20 cellular contexts compared by ENCODE assay signal in genomic region chr13:45773944-45774343, GRCh38.
"Had no signal": no experiment of that assay in that cellular context is flagged by ENCODE, and none has a peak within 500 bp of the region (broad histone marks: within the 10 kb centered on the region; RNA-seq: fewer than 3 reads in every experiment).

No MANE protein-coding gene starts in this region.

- H3K27ac ChIP-seq: dorsolateral prefrontal cortex, lower lobe of right lung, neutrophil, parathyroid adenoma, right lobe of liver, stomach, thyroid gland had no signal

- H3K4me3 ChIP-seq: dorsolateral prefrontal cortex, lower lobe of right lung, mucosa of descending colon, right lobe of liver, stomach, thyroid gland had no signal

- DNase-seq: dorsolateral prefrontal cortex; effector CD4-positive, alpha-beta T cell; left ventricle myocardium superior; lower lobe of right lung; mucosa of descending colon; naive B cell; right lobe of liver; small intestine; stimulated activated CD4-positive, alpha-beta T cell treated with anti-CD3 and anti-CD28 coated beads, Interleukin-12 subunit alpha, Interleukin-12 subunit beta, amount 100 ng/mL, for 4 hours; stimulated activated CD4-positive, alpha-beta T cell treated with anti-CD3 and anti-CD28 coated beads, Interleukin-2, amount 100 ng/mL, for 24 hours; stimulated activated CD4-positive, alpha-beta T cell treated with anti-CD3 and anti-CD28 coated beads, Interleukin-4, amount 100 ng/mL, for 24 hours; stimulated activated naive CD4-positive, alpha-beta T cell treated with Interleukin-2 at 50 U/mL for 16 hours; stomach; thyroid gland; trophoblast cell had no signal

- ATAC-seq: left ventricle myocardium superior; lower lobe of right lung; mucosa of descending colon; natural killer cell treated with Interleukin-12 subunit alpha and Interleukin-12 subunit beta and Interleukin-15 and Interleukin-18, amount 100 ng/mL, for 72 hours; right lobe of liver; stimulated activated effector memory CD8-positive, alpha-beta T cell treated with anti-CD3 and anti-CD28 coated beads, Interleukin-12 subunit alpha, Interleukin-12 subunit beta, amount 100 ng/mL, for 72 hours had no signal

- H3K36me3 ChIP-seq: lower lobe of right lung, neutrophil, right lobe of liver, stomach, thyroid gland had no signal

- H3K4me1 ChIP-seq: lower lobe of right lung, parathyroid adenoma, right lobe of liver, thyroid gland had no signal

- H3K9me3 ChIP-seq: lower lobe of right lung, mucosa of descending colon, neutrophil, right lobe of liver, stomach, thyroid gland had no signal

- H3K27me3 ChIP-seq: right lobe of liver, stomach, thyroid gland had no signal

- FAIRE-seq: frontal cortex, small intestine had no signal

- H3K79me2 ChIP-seq: parathyroid adenoma had no signal

- H3K9ac ChIP-seq: parathyroid adenoma had no signal

- H2AFZ ChIP-seq: parathyroid adenoma had no signal
